25 cellular contexts compared by ENCODE assay signal in genomic region chr4:94814237-94814636, GRCh38.
DNase-seq lines count a peak whose midpoint lies in the region; ATAC-seq and TF ChIP-seq lines count a peak whose summit lies in the region.
"Had no signal": no experiment of that assay in that cellular context is flagged by ENCODE, and none has a peak within 500 bp of the region (broad histone marks: within the 10 kb centered on the region; RNA-seq: fewer than 3 reads in every experiment).

No MANE protein-coding gene starts in this region.

- peak; percentile 65 for ATAC-seq in GM19395 (IDR thresholded peaks at IDR 0.05; ENCODE audit: unreplicated experiment)
- ATAC-seq in HG03097 (IDR thresholded peaks at IDR 0.05; ENCODE audit: low FRiP score, unreplicated experiment), result peak; percentile 86
- no peak for ATAC-seq in GM21367 (IDR thresholded peaks at IDR 0.05; ENCODE audit: unreplicated experiment)
- ATAC-seq: activated T-helper 17 cell treated with anti-CD3 and anti-CD28 coated beads, Interleukin-2, amount 50 U/mL, for 72 hours; lower lobe of right lung; T-cell had no signal

- in situ Hi-C loops in GM13976 (cut with MboI; ENCODE audit: low sequenced_read_pairs, unreplicated experiment), result no loop called here

- TF ChIP-seq CTCF in GM13976 (IDR thresholded peaks at IDR 0.05; ENCODE audit: borderline replicate concordance, control extremely low read depth, extremely low read depth, insufficient read depth, missing control alignments), result no peak

- peak; percentile 2 for DNase-seq in CD1c-positive myeloid dendritic cell (ENCODE audit: extremely low spot score)
- DNase-seq in OCI-M1 (lab: John Stamatoyannopoulos, UW), result peak; percentile 18
- no peak for DNase-seq in SW 1271 (lab: John Stamatoyannopoulos, UW)
- no peak for DNase-seq in GM13976 (ENCODE audit: low spot score)
- no peak for DNase-seq in NCI-H1417 (lab: John Stamatoyannopoulos, UW)
- DNase-seq: activated CD4-positive, alpha-beta memory T cell treated with anti-CD3 and anti-CD28 coated beads for 36 hours; activated CD8-positive, alpha-beta memory T cell treated with anti-CD3 and anti-CD28 coated beads, Interleukin-2, amount 50 U/mL, for 48 hours; central memory CD4-positive, alpha-beta T cell; dermis blood vessel endothelial cell; glutamatergic neuron; HFFc6; kidney; lower lobe of right lung; NCI-H1417 treated with DMSO at 0.1 percent for 48 hours; NCI-H2081 treated with DMSO at 0.1 percent for 48 hours; nephron progenitor cell; ovary; PC-9; retina; SIG-M5; T-cell had no signal

Comparison
In these comparisons a context has a peak if more than half of its experiments do, and no peak if none do; other contexts are left out.
1. DNase-seq: peak in CD1c-positive myeloid dendritic cell (single experiment) and OCI-M1 (single experiment); none in SW 1271 (0 of 2), GM13976 (single experiment) and NCI-H1417 (0 of 3).